ENCODE assay signal across 1 cellular context in genomic region chr18:2570772-2571199, GRCh38.
TF ChIP-seq lines count a peak whose summit lies in the region.

No MANE protein-coding gene starts in this region.

TF ChIP-seq in GM23338, 12 proteins besides CTCF, POLR2A, EP300 and RAD21 (continued from another document):
- TF ChIP-seq ZNF462 (CRISPR knock-in tag; IDR thresholded peaks at IDR 0.05): no peak
- no peak for TF ChIP-seq EZH2 (IDR thresholded peaks at IDR 0.05; ENCODE audit: low read depth, unreplicated experiment)
- TF ChIP-seq ETS1 (IDR thresholded peaks at IDR 0.05): no peak
